In the genomic region with DNA sequence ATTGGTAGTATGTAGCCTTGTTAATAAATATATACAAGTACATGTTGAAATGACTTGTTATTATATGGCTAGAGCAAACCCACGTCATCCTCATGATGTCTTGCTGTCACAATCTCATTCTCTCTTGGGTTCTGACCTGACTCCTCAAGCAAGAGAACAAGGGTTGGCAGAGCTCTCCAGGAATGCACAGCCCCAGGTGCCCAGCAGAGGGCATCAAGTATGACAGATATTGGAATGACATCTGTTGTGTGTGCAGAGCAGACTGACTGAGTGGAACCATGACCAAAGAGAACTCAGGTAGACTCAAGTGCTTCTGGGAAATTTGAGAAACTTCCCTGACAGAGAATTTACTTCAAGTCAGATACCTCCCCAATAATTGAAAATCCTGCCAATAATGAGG, we compare ENCODE assay signal across 14 cellular contexts.
DNase-seq lines count a peak whose midpoint lies in the region; ATAC-seq and TF ChIP-seq lines count a peak whose summit lies in the region.
"Had no signal": no experiment of that assay in that cellular context is flagged by ENCODE, and none has a peak within 500 bp of the region (broad histone marks: within the 10 kb centered on the region; RNA-seq: fewer than 3 reads in every experiment).

No MANE protein-coding gene starts in this region.

- intact Hi-C loops in left ventricle myocardium inferior (cut with micrococcal nuclease), result no loop called here

- H3K27me3 ChIP-seq in KMS-11 (ENCODE audit: insufficient read depth, low read depth) (no peaks in the 10 kb centered on the region), left ventricle myocardium inferior (ENCODE audit: low read depth) (peaks cover 20% of the 10 kb centered on the region)

- peak; percentile 12 for DNase-seq in stimulated activated CD4-positive, alpha-beta T cell treated with anti-CD3 and anti-CD28 coated beads, Interleukin-15, amount 100 ng/mL, for 24 hours
- no peak for DNase-seq in stimulated activated CD4-positive, alpha-beta T cell treated with anti-CD3 and anti-CD28 coated beads, Interleukin-4, amount 100 ng/mL, for 24 hours
- DNase-seq in SK-MEL-5 (ENCODE audit: low read depth, low spot score), result peak; percentile 49
- no peak for DNase-seq in putamen (ENCODE audit: low spot score)
- DNase-seq in left ventricle myocardium inferior, result no peak
- DNase-seq in medulla oblongata (ENCODE audit: extremely low spot score), result no peak
- DNase-seq: activated effector memory CD4-positive, alpha-beta T cell treated with anti-CD3 and anti-CD28 coated beads, Interleukin-2, amount 50 U/mL, for 16 hours; dorsolateral prefrontal cortex; GF-D8; lower lobe of right lung; NCI-H187; T-helper 1 cell had no signal

- no peaks in the 10 kb centered on the region for H4K20me1 ChIP-seq in KMS-11 (ENCODE audit: insufficient read depth)

- H3K79me2 ChIP-seq in KMS-11 (ENCODE audit: insufficient read depth, low read depth), result no peaks in the 10 kb centered on the region

- TF ChIP-seq CTCF in KMS-11 (conservative IDR thresholded peaks at IDR 0.05; ENCODE audit: low read depth, low read length), result peak; percentile 47; the same call in 1 of the 2 replicates
- TF ChIP-seq CTCF in left ventricle myocardium inferior (IDR thresholded peaks at IDR 0.05; ENCODE audit: borderline replicate concordance), result no peak

- no peaks in the 10 kb centered on the region for H3K4me1 ChIP-seq in KMS-11 (ENCODE audit: low read depth, poor library complexity, severe bottlenecking)
- no peaks in the 10 kb centered on the region for H3K4me1 ChIP-seq in left ventricle myocardium inferior
- H3K4me1 ChIP-seq: lower lobe of right lung had no signal

- in situ Hi-C loops in SK-MEL-5 (cut with HindIII; ENCODE audit: low pct_unique_long_range_greater_than_20kb, low sequenced_read_pairs), result no loop called here

- H3K36me3 ChIP-seq in KMS-11 (ENCODE audit: insufficient read depth) (no peaks in the 10 kb centered on the region), left ventricle myocardium inferior (no peaks in the 10 kb centered on the region)
- H3K36me3 ChIP-seq: lower lobe of right lung had no signal

- no peak overlapping the region for H3K27ac ChIP-seq in KMS-11
- no peak overlapping the region for H3K27ac ChIP-seq in left ventricle myocardium inferior (replicated peaks)
- H3K27ac ChIP-seq: dorsolateral prefrontal cortex, lower lobe of right lung had no signal

- no peak overlapping the region for H2AFZ ChIP-seq in KMS-11 (ENCODE audit: low read depth)

- H3K4me2 ChIP-seq in KMS-11, result no peak overlapping the region

- H3K9me3 ChIP-seq in left ventricle myocardium inferior (replicated peaks), result peaks cover under 1% of the 10 kb centered on the region
- H3K9me3 ChIP-seq: lower lobe of right lung had no signal

- ATAC-seq in HG03469 (IDR thresholded peaks at IDR 0.05; ENCODE audit: unreplicated experiment), result no peak
- ATAC-seq: lower lobe of right lung had no signal

- H3K9ac ChIP-seq in KMS-11, result no peak overlapping the region

- H3K4me3 ChIP-seq in KMS-11 (IDR thresholded peaks at IDR 0.05; ENCODE audit: insufficient read depth, low read depth, low read length), result no peak overlapping the region
- H3K4me3 ChIP-seq in left ventricle myocardium inferior, result no peak overlapping the region
- H3K4me3 ChIP-seq: dorsolateral prefrontal cortex, lower lobe of right lung had no signal

Comparison
In these comparisons a context has a peak if more than half of its experiments do, and no peak if none do; other contexts are left out.
1. DNase-seq: peak in stimulated activated CD4-positive, alpha-beta T cell treated with anti-CD3 and anti-CD28 coated beads, Interleukin-15, amount 100 ng/mL, for 24 hours (single experiment) and SK-MEL-5 (single experiment); none in stimulated activated CD4-positive, alpha-beta T cell treated with anti-CD3 and anti-CD28 coated beads, Interleukin-4, amount 100 ng/mL, for 24 hours (single experiment), putamen (single experiment), left ventricle myocardium inferior (single experiment) and medulla oblongata (single experiment).